28 cellular contexts compared by ENCODE assay signal in the genomic region with DNA sequence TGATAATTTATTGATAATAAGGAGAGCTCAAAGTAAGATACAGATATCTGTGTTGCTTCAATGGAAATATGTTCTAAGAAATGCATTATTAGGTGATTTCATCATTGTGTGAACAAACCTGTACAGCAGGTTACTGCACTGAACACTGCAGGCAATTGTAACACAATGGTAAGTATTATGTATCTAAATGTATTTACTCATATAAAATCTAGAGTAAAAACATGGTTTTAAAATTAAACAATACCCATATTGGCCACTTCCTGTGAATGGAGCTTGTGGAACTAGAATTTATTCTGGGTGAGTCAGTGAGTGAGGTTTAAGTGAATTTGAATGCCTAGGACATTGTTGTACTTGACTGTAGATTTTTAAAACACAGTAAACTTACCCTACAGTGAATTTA.
DNase-seq lines count a peak whose midpoint lies in the region; ATAC-seq and TF ChIP-seq lines count a peak whose summit lies in the region.
"Had no signal": no experiment of that assay in that cellular context is flagged by ENCODE, and none has a peak within 500 bp of the region (broad histone marks: within the 10 kb centered on the region; RNA-seq: fewer than 3 reads in every experiment).

No MANE protein-coding gene starts in this region.

- no peaks in the 10 kb centered on the region for H3K9me3 Mint-ChIP-seq in endodermal cell
- peaks cover 9% of the 10 kb centered on the region for H3K9me3 Mint-ChIP-seq in CD8-positive, alpha-beta T cell
- H3K9me3 Mint-ChIP-seq: nephron progenitor cell had no signal

- no peaks in the 10 kb centered on the region for H3K36me3 Mint-ChIP-seq in endodermal cell (ENCODE audit: low read depth)
- H3K36me3 Mint-ChIP-seq in CD8-positive, alpha-beta T cell: no peaks in the 10 kb centered on the region

- POLR2A ChIA-PET in CD8-positive, alpha-beta T cell (lab: Charles Lee): no interaction called here

- peaks cover 3% of the 10 kb centered on the region for H3K27me3 Mint-ChIP-seq in endodermal cell (ENCODE audit: insufficient read depth)
- H3K27me3 Mint-ChIP-seq in CD8-positive, alpha-beta T cell (ENCODE audit: low read depth): no peaks in the 10 kb centered on the region
- H3K27me3 Mint-ChIP-seq: activated naive CD8-positive, alpha-beta T cell treated with anti-CD3 and anti-CD28 coated beads, Interleukin-2, amount 50 U/mL, for 24 hours had no signal

- no peak overlapping the region for H3K9ac ChIP-seq in fibroblast of lung (ENCODE audit: insufficient read depth, low read length)
- H3K9ac ChIP-seq in smooth muscle cell (ENCODE audit: low read depth): no peak overlapping the region
- no peak overlapping the region for H3K9ac ChIP-seq in endodermal cell (ENCODE audit: extremely low read depth, low read length, poor library complexity, severe bottlenecking)
- H3K9ac ChIP-seq: SK-N-SH had no signal

- no peaks in the 10 kb centered on the region for H3K27me3 ChIP-seq in fibroblast of lung (ENCODE audit: control insufficient read depth, insufficient read depth, low read length)
- peaks cover 6% of the 10 kb centered on the region for H3K27me3 ChIP-seq in smooth muscle cell (ENCODE audit: low read depth)
- no peaks in the 10 kb centered on the region for H3K27me3 ChIP-seq in endodermal cell (ENCODE audit: control insufficient read depth, insufficient read depth, low read length, poor library complexity, severe bottlenecking)
- H3K27me3 ChIP-seq in CD8-positive, alpha-beta T cell (ENCODE audit: insufficient read depth, low read length): no peaks in the 10 kb centered on the region
- H3K27me3 ChIP-seq: body of pancreas, left lung had no signal

- H3K4me1 Mint-ChIP-seq in endodermal cell: no peaks in the 10 kb centered on the region
- no peaks in the 10 kb centered on the region for H3K4me1 Mint-ChIP-seq in CD8-positive, alpha-beta T cell (ENCODE audit: low read depth)
- H3K4me1 Mint-ChIP-seq: activated naive CD8-positive, alpha-beta T cell treated with anti-CD3 and anti-CD28 coated beads, Interleukin-2, amount 50 U/mL, for 24 hours; nephron progenitor cell had no signal

- no peaks in the 10 kb centered on the region for H3K9me3 ChIP-seq in fibroblast of lung (ENCODE audit: control insufficient read depth, insufficient read depth, low read depth, low read length)
- no peaks in the 10 kb centered on the region for H3K9me3 ChIP-seq in smooth muscle cell (replicated peaks; ENCODE audit: low read depth)
- no peaks in the 10 kb centered on the region for H3K9me3 ChIP-seq in endodermal cell (ENCODE audit: control insufficient read depth, low read length)
- no peaks in the 10 kb centered on the region for H3K9me3 ChIP-seq in CD8-positive, alpha-beta T cell (ENCODE audit: low read length)
- H3K9me3 ChIP-seq: body of pancreas, HAP-1, left lung, SK-N-SH had no signal

- H3K36me3 ChIP-seq in fibroblast of lung (ENCODE audit: control insufficient read depth, insufficient read depth, low read length) (no peaks in the 10 kb centered on the region), smooth muscle cell (ENCODE audit: low read depth) (no peaks in the 10 kb centered on the region), endodermal cell (ENCODE audit: control insufficient read depth, insufficient read depth, low read length) (no peaks in the 10 kb centered on the region)
- H3K36me3 ChIP-seq in CD8-positive, alpha-beta T cell (ENCODE audit: insufficient read depth, low read length): no peaks in the 10 kb centered on the region
- H3K36me3 ChIP-seq: HAP-1, left lung had no signal

- intact Hi-C loops in CD8-positive, alpha-beta T cell (cut with DNase I, micrococcal nuclease): no loop called here

- DNase-seq in HS-5 (ENCODE audit: low read depth): peak; percentile 37
- peak; percentile 29 for DNase-seq in RKO (ENCODE audit: low spot score)
- DNase-seq in fibroblast of lung (ENCODE audit: low read depth in 2 of 2): peak; percentile 0 to 12
- DNase-seq in smooth muscle cell (lab: John Stamatoyannopoulos, UW; ENCODE audit: unreplicated experiment): no peak
- no peak for DNase-seq in ACHN
- no peak for DNase-seq in endodermal cell
- DNase-seq in CD8-positive, alpha-beta T cell: no peak
- DNase-seq: activated CD4-positive, alpha-beta T cell treated with anti-CD3 and anti-CD28 coated beads, Interleukin-2, amount 50 U/mL, for 48 hours; activated naive CD4-positive, alpha-beta T cell; activated naive CD8-positive, alpha-beta T cell treated with anti-CD3 and anti-CD28 coated beads, Interleukin-2, amount 50 U/mL, for 24 hours; activated T-cell treated with anti-CD3 and anti-CD28 coated beads, Interleukin-2, amount 50 U/mL, for 48 hours; body of pancreas; cerebellar nuclear complex; dermis blood vessel endothelial cell; Karpas-422; left lung; mesenchymal stem cell; NCI-H446 treated with DMSO at 0.1 percent for 48 hours; nephron progenitor cell; SK-N-SH; stimulated activated naive CD4-positive, alpha-beta T cell treated with Interleukin-2 at 50 U/mL for 16 hours had no signal

- H3K4me3 ChIP-seq in fibroblast of lung (replicated peaks in 1 of 4; ENCODE audit: control extremely low read depth in 1 of 4, insufficient read depth in 1 of 4, low read depth in 3 of 4, low read length in 4 of 4) (no peak overlapping the region), smooth muscle cell (no peak overlapping the region), endodermal cell (ENCODE audit: low read length) (no peak overlapping the region)
- H3K4me3 ChIP-seq in CD8-positive, alpha-beta T cell (ENCODE audit: low read depth, low read length): no peak overlapping the region
- H3K4me3 ChIP-seq: body of pancreas, GM12878, HAP-1, left lung, skin epidermis had no signal

- ATAC-seq in CD8-positive, alpha-beta T cell: no peak
- ATAC-seq in GM21390 (IDR thresholded peaks at IDR 0.05; ENCODE audit: unreplicated experiment): no peak
- ATAC-seq: activated CD4-positive, CD25-positive, alpha-beta regulatory T cell treated with anti-CD3 and anti-CD28 coated beads, Interleukin-2, amount 50 U/mL, for 24 hours; activated naive CD8-positive, alpha-beta T cell treated with anti-CD3 and anti-CD28 coated beads, Interleukin-2, amount 50 U/mL, for 24 hours; body of pancreas; GM12878; left lung had no signal

- TF ChIP-seq CTCF in fibroblast of lung (conservative IDR thresholded peaks at IDR 0.05 in 1 of 2, IDR thresholded peaks at IDR 0.05 in 1 of 2; ENCODE audit: low read depth in 1 of 2, low read length in 2 of 2) (no peak), smooth muscle cell (IDR thresholded peaks at IDR 0.05; ENCODE audit: borderline replicate concordance, insufficient read depth, poor library complexity, severe bottlenecking) (no peak), endodermal cell (conservative IDR thresholded peaks at IDR 0.05) (no peak)
- TF ChIP-seq CTCF in CD8-positive, alpha-beta T cell (IDR thresholded peaks at IDR 0.05): no peak

- H4K20me1 ChIP-seq in fibroblast of lung (ENCODE audit: control insufficient read depth, extremely low read depth, insufficient read depth, low read length) (no peaks in the 10 kb centered on the region), smooth muscle cell (ENCODE audit: low read depth) (no peaks in the 10 kb centered on the region)

- H3K4me3 Mint-ChIP-seq in endodermal cell: no peak overlapping the region
- H3K4me3 Mint-ChIP-seq in CD8-positive, alpha-beta T cell: no peak overlapping the region
- H3K4me3 Mint-ChIP-seq: activated naive CD8-positive, alpha-beta T cell treated with anti-CD3 and anti-CD28 coated beads, Interleukin-2, amount 50 U/mL, for 24 hours; nephron progenitor cell had no signal

- in situ Hi-C loops in ACHN (cut with HindIII; ENCODE audit: low pct_ligation_motif_present, low pct_unique_long_range_greater_than_20kb, low sequenced_read_pairs): no loop called here

- no peaks in the 10 kb centered on the region for H3F3A ChIP-seq in smooth muscle cell (ENCODE audit: low read depth)

- H3K4me2 ChIP-seq in fibroblast of lung (ENCODE audit: extremely low read depth, insufficient read depth, low read length) (no peak overlapping the region), smooth muscle cell (no peak overlapping the region)
- H3K4me2 ChIP-seq: SK-N-SH had no signal

- H3K27ac ChIP-seq in fibroblast of lung (ENCODE audit: insufficient read depth, low read length) (no peak overlapping the region), smooth muscle cell (ENCODE audit: low read depth) (peak overlapping the region; percentile 74), endodermal cell (ENCODE audit: low read depth, low read length) (no peak overlapping the region)
- H3K27ac ChIP-seq in CD8-positive, alpha-beta T cell (ENCODE audit: low read depth, low read length): no peak overlapping the region
- H3K27ac ChIP-seq: body of pancreas, C4-2B, HL-60, left lung, skin epidermis had no signal

- CTCF ChIA-PET in CD8-positive, alpha-beta T cell (lab: Charles Lee): no interaction called here

- H2AFZ ChIP-seq in fibroblast of lung (ENCODE audit: low read length) (no peak overlapping the region), smooth muscle cell (ENCODE audit: low read depth) (no peak overlapping the region)

- no peaks in the 10 kb centered on the region for H3K4me1 ChIP-seq in fibroblast of lung (ENCODE audit: control insufficient read depth, extremely low read depth, insufficient read depth, low read length)
- no peaks in the 10 kb centered on the region for H3K4me1 ChIP-seq in smooth muscle cell (ENCODE audit: low read depth)
- H3K4me1 ChIP-seq in endodermal cell (ENCODE audit: control insufficient read depth, insufficient read depth, low read length): no peaks in the 10 kb centered on the region
- H3K4me1 ChIP-seq in CD8-positive, alpha-beta T cell (ENCODE audit: insufficient read depth, low read length): no peaks in the 10 kb centered on the region
- H3K4me1 ChIP-seq: body of pancreas, HAP-1, left lung had no signal

- no peak overlapping the region for H3K27ac Mint-ChIP-seq in endodermal cell
- H3K27ac Mint-ChIP-seq in CD8-positive, alpha-beta T cell: no peak overlapping the region
- H3K27ac Mint-ChIP-seq: activated naive CD8-positive, alpha-beta T cell treated with anti-CD3 and anti-CD28 coated beads, Interleukin-2, amount 50 U/mL, for 24 hours; nephron progenitor cell had no signal

- H3K79me2 ChIP-seq in fibroblast of lung (ENCODE audit: control insufficient read depth, insufficient read depth, low read length) (no peaks in the 10 kb centered on the region), smooth muscle cell (ENCODE audit: low read depth) (no peaks in the 10 kb centered on the region)

Comparison
In these comparisons a context has a peak if more than half of its experiments do, and no peak if none do; other contexts are left out.
1. DNase-seq: peak in HS-5 (single experiment), RKO (single experiment) and fibroblast of lung (2 of 2); none in smooth muscle cell (single experiment), ACHN (single experiment), endodermal cell (single experiment) and CD8-positive, alpha-beta T cell (0 of 7).